Comparison of ENCODE assay signal across 8 cellular contexts in genomic region chr10:69639291-69640195, GRCh38. TPM values are rescaled to one million over a fixed set of nuclear protein-coding genes. Genes with fewer than 3 reads are reported as not detected.
DNase-seq lines count a peak whose midpoint lies in the region; ATAC-seq, FAIRE-seq and TF ChIP-seq lines count a peak whose summit lies in the region.

No MANE protein-coding gene starts in this region.

- ATAC-seq in HepG2, result peak; percentile 82
- no peak for ATAC-seq in HG02884 (IDR thresholded peaks at IDR 0.05; ENCODE audit: unreplicated experiment)

- H4K20me1 ChIP-seq in HepG2 (ENCODE audit: insufficient read depth, low read length), result no peaks in the 10 kb centered on the region; the same call in 1 of the 2 replicates

- 1% methylated on average over 7 of the region's 11 CpGs for WGBS in HepG2 (ENCODE audit: low lambda C conversion rate)

- in situ Hi-C loops in HepG2 (cut with HindIII; ENCODE audit: extremely low pct_ligation_motif_present, low pct_unique_long_range_greater_than_20kb), result loop anchor here (5.0 kb wide), 3 partner anchors 78 to 232 kb away; no protein-coding TSS in a partner anchor

- H3K27ac ChIP-seq in coronary artery (no peak overlapping the region), HepG2 (ENCODE audit: extremely low read length, insufficient read depth, low read length) (no peak overlapping the region)

- no peak overlapping the region for H2AFZ ChIP-seq in HepG2 (ENCODE audit: low read length)

- no peaks in the 10 kb centered on the region for H3K4me1 ChIP-seq in HepG2 (ENCODE audit: insufficient read depth, low read length)

- intact Hi-C loops in HepG2 (cut with micrococcal nuclease; ENCODE audit: unreplicated experiment), result loop anchor here (1.0 to 10.0 kb wide), 2 partner anchors 124 to 275 kb away; no protein-coding TSS in a partner anchor

- H3K9me3 ChIP-seq in HepG2 (ENCODE audit: low read length), result no peaks in the 10 kb centered on the region

- H3K27me3 ChIP-seq in HepG2 (ENCODE audit: control insufficient read depth in 1 of 2, insufficient read depth in 2 of 2, low read length in 2 of 2), result no peaks in the 10 kb centered on the region; a peak in 1 of 5 replicates

- peak; percentile 80 for TF ChIP-seq CTCF in coronary artery (IDR thresholded peaks at IDR 0.05)
- TF ChIP-seq CTCF in HepG2 (CRISPR knock-in tag; IDR thresholded peaks at IDR 0.05), result peak; percentile 81

- CTCF ChIA-PET in HepG2 (lab: Yijun Ruan, JAX; ENCODE audit: low intra/inter-chr PET ratio, low total read pairs), result interaction anchor here (0.7 to 4.9 kb wide), 4 partner anchors 10 to 232 kb away, joined by 3 to 71 read pairs (median 4); partner anchors contain the start of gene FAM241B

- BruUV-seq in HepG2 (replicated peaks; lab: Mats Ljungman, UMichigan), result no TSS peak

- H3K9ac ChIP-seq in HepG2 (ENCODE audit: insufficient read depth, low read depth, low read length), result no peak overlapping the region

- FAIRE-seq in HepG2 (lab: Jason Lieb, UNC), result peak; percentile 78

- H3K4me3 ChIP-seq in coronary artery (no peak overlapping the region), HepG2 (replicated peaks in 1 of 3; ENCODE audit: insufficient read depth in 1 of 3, low read depth in 2 of 3, low read length in 3 of 3) (no peak overlapping the region)

- no peaks in the 10 kb centered on the region for H3K36me3 ChIP-seq in HepG2 (replicated peaks in 1 of 2; ENCODE audit: control insufficient read depth in 1 of 2, insufficient read depth in 2 of 2, low read length in 2 of 2)

- DNase-seq in NCI-H2081 (lab: John Stamatoyannopoulos, UW) (peak; percentile 60 to 72), NCI-H2081 treated with DMSO at 0.1 percent for 48 hours (lab: John Stamatoyannopoulos, UW) (no peak), NCI-H146 treated with DMSO at 0.1 percent for 48 hours (lab: John Stamatoyannopoulos, UW; ENCODE audit: unreplicated experiment) (peak; percentile 15), coronary artery (ENCODE audit: low spot score) (peak; percentile 71), HepG2 (ENCODE audit: low spot score) (peak; percentile 56)
- DNase-seq in activated CD4-positive, alpha-beta T cell treated with anti-CD3 and anti-CD28 coated beads for 48 hours, result peak; percentile 77
- DNase-seq in stimulated activated CD4-positive, alpha-beta T cell treated with anti-CD3 and anti-CD28 coated beads, Interleukin-4, amount 100 ng/mL, for 4 hours, result peak; percentile 52 to 61

- TF ChIP-seq POLR2A in HepG2 (IDR thresholded peaks at IDR 0.05; ENCODE audit: insufficient read depth in 1 of 2, low read depth in 2 of 2, low read length in 2 of 2), result no peak

- TF ChIP-seq EP300 in HepG2 (IDR thresholded peaks at IDR 0.05; ENCODE audit: low read depth in 2 of 2, low read length in 2 of 2), result no peak
- TF ChIP-seq EP300 in HepG2 (CRISPR knock-in tag; IDR thresholded peaks at IDR 0.05; ENCODE audit: borderline replicate concordance), result no peak

- H3K4me2 ChIP-seq in HepG2 (ENCODE audit: low read depth, low read length), result no peak overlapping the region

- peak; percentile 67 for TF ChIP-seq RAD21 in HepG2 (CRISPR knock-in tag; IDR thresholded peaks at IDR 0.05)

- POLR2A ChIA-PET in HepG2 (lab: Yijun Ruan, JAX), result no interaction called here

- no peaks in the 10 kb centered on the region for H3K79me2 ChIP-seq in HepG2 (ENCODE audit: insufficient read depth, low read length)

TF ChIP-seq in HepG2, 621 proteins besides CTCF, POLR2A, EP300 and RAD21 (continues in another document):
- TF ChIP-seq YEATS2 (CRISPR knock-in tag; IDR thresholded peaks at IDR 0.05; ENCODE audit: borderline replicate concordance) (no peak), SP5 (CRISPR knock-in tag; IDR thresholded peaks at IDR 0.05; ENCODE audit: borderline replicate concordance, low read depth) (no peak), CEBPG (CRISPR knock-in tag; IDR thresholded peaks at IDR 0.05) (peak; percentile 23; the same call in 1 of the 2 replicates), MIXL1 (CRISPR knock-in tag; IDR thresholded peaks at IDR 0.05) (no peak), STAG1 (CRISPR knock-in tag; IDR thresholded peaks at IDR 0.05) (peak; percentile 81), SNAI1 (CRISPR knock-in tag; IDR thresholded peaks at IDR 0.05; ENCODE audit: borderline replicate concordance) (no peak), ZNF589 (CRISPR knock-in tag; conservative IDR thresholded peaks at IDR 0.05) (no peak), PREB (CRISPR knock-in tag; IDR thresholded peaks at IDR 0.05) (no peak), ZNF20 (CRISPR knock-in tag; IDR thresholded peaks at IDR 0.05) (no peak), NFRKB (IDR thresholded peaks at IDR 0.05) (no peak), JARID2 (CRISPR knock-in tag; IDR thresholded peaks at IDR 0.05; ENCODE audit: insufficient replicate concordance) (no peak), FUBP1 (CRISPR knock-in tag; IDR thresholded peaks at IDR 0.05; ENCODE audit: borderline replicate concordance) (no peak), AGO2 (optimal IDR thresholded peaks at IDR 0.05; ENCODE audit: low read depth, low read length) (no peak), ZNF281 (CRISPR knock-in tag; IDR thresholded peaks at IDR 0.05; ENCODE audit: borderline replicate concordance) (no peak)

RNA-seq across cellular contexts. Expression of gene FAM241B, which starts 9.5 kb away (rescaled TPM):
- total RNA-seq in HepG2 (2016; rRNA removed; fragmentation: Illumina TruSeq; extraction: Trizol), result 1.9 and 2.0 TPM in 2 replicates
- total RNA-seq in HepG2 (2016; cell fraction: cytosol; rRNA removed; fragmentation: Illumina TruSeq; extraction: Trizol; ENCODE audit: low read depth), result 1.2 and 1.6 TPM in 2 replicates
- 1.4 and 1.8 TPM in 2 replicates for total RNA-seq in HepG2 (2016; cell fraction: insoluble cytoplasmic fraction; rRNA removed; fragmentation: Illumina TruSeq; extraction: Trizol)
- total RNA-seq in HepG2 (2016; cell fraction: membrane; rRNA removed; fragmentation: Illumina TruSeq; extraction: Trizol), result 1.9 and 2.5 TPM in 2 replicates
- total RNA-seq in HepG2 (2016; cell fraction: nucleus; rRNA removed; fragmentation: Illumina TruSeq; extraction: Trizol), result 2.2 and 2.3 TPM in 2 replicates
- 4.0 and 5.8 TPM in 2 replicates for polyA plus RNA-seq in HepG2 (2011; rRNA removed)
- polyA plus RNA-seq in HepG2 (2011; cell fraction: cytosol; rRNA removed), result 4.4 and 5.3 TPM in 2 replicates
- 2.9 and 4.9 TPM in 2 replicates for polyA plus RNA-seq in HepG2 (2011; cell fraction: nucleus; rRNA removed)
- 2.2 and 3.5 TPM in 2 replicates for polyA plus RNA-seq in HepG2 (2012)
- polyA plus RNA-seq in HepG2 (2016; cell fraction: cytosol; fragmentation: Illumina TruSeq; extraction: Trizol; ENCODE audit: low read depth), result 2.6 and 2.8 TPM in 2 replicates
- polyA plus RNA-seq in HepG2 (2016; cell fraction: insoluble cytoplasmic fraction; fragmentation: Illumina TruSeq; extraction: Trizol; ENCODE audit: low read depth), result 4.5 and 5.3 TPM in 2 replicates
- 2.9 TPM in 2 replicates for polyA plus RNA-seq in HepG2 (2016; cell fraction: membrane; fragmentation: Illumina TruSeq; extraction: Trizol; ENCODE audit: low read depth)
- polyA plus RNA-seq in HepG2 (2016; cell fraction: nucleus; fragmentation: Illumina TruSeq; extraction: Trizol; ENCODE audit: insufficient read depth, low read depth), result 4.9 and 6.1 TPM in 2 replicates
- 7.1 and 10.4 TPM in 2 replicates for polyA minus RNA-seq in HepG2 (2011; rRNA and poly(A)+ RNA removed; ENCODE audit: low replicate concordance)
- 0.99 TPM in 1 of 2 replicates, not detected in the other for polyA minus RNA-seq in HepG2 (2011; cell fraction: cytosol; rRNA and poly(A)+ RNA removed)
- 2.6 and 4.7 TPM in 2 replicates for polyA minus RNA-seq in HepG2 (2011; cell fraction: nucleus; rRNA and poly(A)+ RNA removed)
